ENCODE assay signal across 15 cellular contexts in genomic region chr2:56102098-56102497, GRCh38.
DNase-seq lines count a peak whose midpoint lies in the region; FAIRE-seq and TF ChIP-seq lines count a peak whose summit lies in the region.
"Had no signal": no experiment of that assay in that cellular context is flagged by ENCODE, and none has a peak within 500 bp of the region (broad histone marks: within the 10 kb centered on the region; RNA-seq: fewer than 3 reads in every experiment).

No MANE protein-coding gene starts in this region.

- H2BK20ac ChIP-seq in H9 (ENCODE audit: low read depth, low read length, poor library complexity, severe bottlenecking) = no peak overlapping the region

- no peaks in the 10 kb centered on the region; a peak in 1 of 7 replicates for H3K36me3 Mint-ChIP-seq in H9 (ENCODE audit: insufficient read depth in 1 of 3, low read depth in 3 of 3)
- H3K36me3 Mint-ChIP-seq: CD4-positive, alpha-beta memory T cell had no signal

- no peak overlapping the region for H3K4me3 Mint-ChIP-seq in H9
- H3K4me3 Mint-ChIP-seq: CD4-positive, alpha-beta memory T cell had no signal

- no TSS peak for BruUV-seq in endothelial cell of umbilical vein (replicated peaks; lab: Mats Ljungman, UMichigan)

- no CpG with 5 or more reads among the region's 1 CpG for WGBS in H9 (ENCODE audit: extremely low coverage, insufficient read length, low lambda C conversion rate)

- H3K36me3 ChIP-seq in KMS-11 (ENCODE audit: insufficient read depth) = no peaks in the 10 kb centered on the region
- H3K36me3 ChIP-seq in endothelial cell of umbilical vein (ENCODE audit: control insufficient read depth in 2 of 2, extremely low read depth in 1 of 2, insufficient read depth in 2 of 2, low read length in 2 of 2) = no peaks in the 10 kb centered on the region
- H3K36me3 ChIP-seq: BE2C had no signal

- no peak overlapping the region for H3K27ac ChIP-seq in H9 (ENCODE audit: insufficient read length, low read depth, low read length)
- peak overlapping the region; percentile 70 for H3K27ac ChIP-seq in KMS-11
- H3K27ac ChIP-seq in endothelial cell of umbilical vein (ENCODE audit: insufficient read depth, low read depth, low read length) = no peak overlapping the region
- H3K27ac ChIP-seq: A549, C4-2B, HL-60 had no signal

- H3K56ac ChIP-seq in H9 (ENCODE audit: insufficient read length, low read depth, low read length) = no peak overlapping the region

- POLR2A ChIA-PET in endothelial cell of umbilical vein (lab: Charles Lee) = no interaction called here

- no peak overlapping the region for H2BK5ac ChIP-seq in H9 (ENCODE audit: insufficient read length, low read length)

- H2BK12ac ChIP-seq in H9 (ENCODE audit: insufficient read length, low read depth, low read length) = no peak overlapping the region

- no peak overlapping the region for H4K8ac ChIP-seq in H9 (replicated peaks; ENCODE audit: insufficient read length, low read depth, low read length)

- H3K9me3 Mint-ChIP-seq in H9 = no peaks in the 10 kb centered on the region; a peak in 1 of 5 replicates

- H3K9ac ChIP-seq in H9 (ENCODE audit: extremely low read depth, insufficient read length, low read length) = no peak overlapping the region
- H3K9ac ChIP-seq in KMS-11 = peak overlapping the region; percentile 19; the same call in 1 of the 2 replicates
- no peak overlapping the region for H3K9ac ChIP-seq in endothelial cell of umbilical vein (replicated peaks; ENCODE audit: extremely low read depth, insufficient read depth, low read length)

- dilution Hi-C loops in endothelial cell of umbilical vein (cut with MboI; ENCODE audit: extremely low pct_ligation_motif_present, low sequenced_read_pairs) = no loop called here

- CTCF ChIA-PET in endothelial cell of umbilical vein (lab: Charles Lee) = interaction anchor here (0.9 to 1.2 kb wide), 3 partner anchors 12 to 81 kb away, joined by 3 read pairs; partner anchors contain the start of gene CCDC85A

- H3K27ac Mint-ChIP-seq in H9 = peak overlapping the region in 2 of 3 experiments; percentile 68 to 91; a peak in 4 of 7 replicates
- H3K27ac Mint-ChIP-seq: CD4-positive, alpha-beta memory T cell had no signal

- TF ChIP-seq CTCF in H9 (conservative IDR thresholded peaks at IDR 0.05) (no peak), KMS-11 (conservative IDR thresholded peaks at IDR 0.05; ENCODE audit: low read depth, low read length) (no peak), endothelial cell of umbilical vein (IDR thresholded peaks at IDR 0.05; ENCODE audit: extremely low read depth in 1 of 2, insufficient read depth in 1 of 2, low read depth in 1 of 2, low read length in 2 of 2) (no peak)

- H3K4me2 ChIP-seq in H9 (ENCODE audit: insufficient read depth, insufficient read length, low read length) (no peak overlapping the region), KMS-11 (peak overlapping the region; percentile 65), endothelial cell of umbilical vein (ENCODE audit: insufficient read depth, low read length) (no peak overlapping the region)
- H3K4me2 ChIP-seq: A549 had no signal

- H3K18ac ChIP-seq in H9 (ENCODE audit: insufficient read length, low read depth, low read length) = no peak overlapping the region

- H3K79me2 ChIP-seq in H9 (ENCODE audit: insufficient read depth, low read length) (no peaks in the 10 kb centered on the region), KMS-11 (ENCODE audit: insufficient read depth, low read depth) (no peaks in the 10 kb centered on the region), endothelial cell of umbilical vein (ENCODE audit: control insufficient read depth, insufficient read depth, low read length) (no peaks in the 10 kb centered on the region)

- H3K9me3 ChIP-seq in H9 (ENCODE audit: control insufficient read depth, low read depth, low read length) = no peaks in the 10 kb centered on the region
- no peaks in the 10 kb centered on the region for H3K9me3 ChIP-seq in endothelial cell of umbilical vein (replicated peaks; ENCODE audit: control insufficient read depth, insufficient read depth, low read length)
- H3K9me3 ChIP-seq: A549, BE2C had no signal

- no peak overlapping the region for H3K4ac ChIP-seq in H9 (ENCODE audit: low read depth, low read length)

- H4K91ac ChIP-seq in H9 (ENCODE audit: insufficient read length, low read depth, low read length) = no peak overlapping the region

- H3K4me3 ChIP-seq in KMS-11 (IDR thresholded peaks at IDR 0.05; ENCODE audit: insufficient read depth, low read depth, low read length) (no peak overlapping the region), endothelial cell of umbilical vein (replicated peaks in 1 of 3; ENCODE audit: insufficient read depth in 1 of 3, low read depth in 1 of 3, low read length in 3 of 3) (no peak overlapping the region)
- H3K4me3 ChIP-seq: A549 had no signal

- no peak overlapping the region for H4K5ac ChIP-seq in H9 (ENCODE audit: insufficient read length, low read depth, low read length)

- intact Hi-C loops in endothelial cell of umbilical vein (cut with micrococcal nuclease) = no loop called here

- no peak overlapping the region for H3K23ac ChIP-seq in H9 (ENCODE audit: insufficient read length, low read depth, low read length)

- H2BK15ac ChIP-seq in H9 (ENCODE audit: low read depth, low read length) = no peak overlapping the region

- H2AFZ ChIP-seq in H9 (ENCODE audit: low read length) = no peak overlapping the region
- no peak overlapping the region; the same call in 1 of the 2 replicates for H2AFZ ChIP-seq in KMS-11 (ENCODE audit: low read depth)
- peak overlapping the region; percentile 17 for H2AFZ ChIP-seq in endothelial cell of umbilical vein (ENCODE audit: low read depth, low read length)

- H3K4me1 ChIP-seq in H9 (ENCODE audit: insufficient read depth, low read length) = no peaks in the 10 kb centered on the region
- peaks cover 49% of the 10 kb centered on the region for H3K4me1 ChIP-seq in KMS-11 (ENCODE audit: low read depth, poor library complexity, severe bottlenecking)
- peaks cover 4% of the 10 kb centered on the region for H3K4me1 ChIP-seq in endothelial cell of umbilical vein (ENCODE audit: control insufficient read depth, extremely low read depth, insufficient read depth, low read length)
- H3K4me1 ChIP-seq: A549, BE2C had no signal

- no peaks in the 10 kb centered on the region for H3K9me1 ChIP-seq in endothelial cell of umbilical vein (replicated peaks; ENCODE audit: control insufficient read depth, extremely low read depth, insufficient read depth, low read length)

- no peak overlapping the region for H2AK5ac ChIP-seq in H9 (ENCODE audit: insufficient read length, low read length)

- FAIRE-seq in endothelial cell of umbilical vein (lab: Jason Lieb, UNC) = no peak
- peak; percentile 65 for FAIRE-seq in urothelium cell line (lab: Jason Lieb, UNC)
- FAIRE-seq: GM12892, GM19239 had no signal

- H2BK120ac ChIP-seq in H9 (ENCODE audit: low read depth, low read length, poor library complexity, severe bottlenecking) = no peak overlapping the region

- H3K14ac ChIP-seq in H9 (ENCODE audit: insufficient read depth, low read length) = no peak overlapping the region

- H3K23me2 ChIP-seq in H9 (ENCODE audit: insufficient read length, low read depth, low read length, poor library complexity, severe bottlenecking) = no peaks in the 10 kb centered on the region

- H3K79me1 ChIP-seq in H9 (ENCODE audit: insufficient read depth, low read depth, low read length, poor library complexity, severe bottlenecking) = no peaks in the 10 kb centered on the region

- peaks cover 11 to 24% of the 10 kb centered on the region in 2 experiments for H3K4me1 Mint-ChIP-seq in H9
- H3K4me1 Mint-ChIP-seq: CD4-positive, alpha-beta memory T cell had no signal

- H3K27me3 ChIP-seq in H9 (ENCODE audit: insufficient read depth, low read length) (no peaks in the 10 kb centered on the region), KMS-11 (ENCODE audit: insufficient read depth, low read depth) (no peaks in the 10 kb centered on the region), endothelial cell of umbilical vein (ENCODE audit: control insufficient read depth in 2 of 2, insufficient read depth in 2 of 2, low read length in 2 of 2) (no peaks in the 10 kb centered on the region)
- H3K27me3 ChIP-seq: BE2C had no signal

- DNase-seq in H9 (no peak), endothelial cell of umbilical vein (ENCODE audit: low read depth, low spot score) (no peak), urothelium cell line (ENCODE audit: low spot score) (no peak), anterior cingulate cortex (lab: John Stamatoyannopoulos, UW) (no peak), SIG-M5 treated with dmso at 0.1 percent for 504 hours (lab: John Stamatoyannopoulos, UW; ENCODE audit: unreplicated experiment) (no peak)
- DNase-seq: BE2C; CD4-positive, alpha-beta memory T cell; DND-41; GDM1 had no signal

- no peak overlapping the region for H3T11ph ChIP-seq in H9 (ENCODE audit: low read length)

- H4K20me1 ChIP-seq in H9 (ENCODE audit: control insufficient read depth, insufficient read depth, insufficient read length) (no peaks in the 10 kb centered on the region), KMS-11 (ENCODE audit: insufficient read depth) (no peaks in the 10 kb centered on the region), endothelial cell of umbilical vein (replicated peaks; ENCODE audit: control insufficient read depth, extremely low read depth, insufficient read depth, low read length) (no peaks in the 10 kb centered on the region)

- peaks cover 3% of the 10 kb centered on the region for H3K27me3 Mint-ChIP-seq in H9 (ENCODE audit: low read depth)
- H3K27me3 Mint-ChIP-seq: CD4-positive, alpha-beta memory T cell had no signal

- TF ChIP-seq POLR2A in endothelial cell of umbilical vein (IDR thresholded peaks at IDR 0.05; ENCODE audit: low read depth, low read length) = no peak

TF ChIP-seq in endothelial cell of umbilical vein, 7 proteins besides CTCF, POLR2A, EP300 and RAD21:
- TF ChIP-seq EZH2 (IDR thresholded peaks at IDR 0.05; ENCODE audit: borderline replicate concordance, low read depth, low read length, severe bottlenecking) = no peak
- no peak for TF ChIP-seq POLR2AphosphoS5 (IDR thresholded peaks at IDR 0.05; ENCODE audit: insufficient read depth, low read depth, low read length)
- TF ChIP-seq FOS (IDR thresholded peaks at IDR 0.05; ENCODE audit: borderline replicate concordance, insufficient read depth, low read length) = no peak
- TF ChIP-seq GATA2 (IDR thresholded peaks at IDR 0.05; ENCODE audit: insufficient read depth, insufficient read length, low read depth, low read length) = no peak
- TF ChIP-seq MAX (IDR thresholded peaks at IDR 0.05; ENCODE audit: insufficient read depth, insufficient read length) = no peak
- TF ChIP-seq MYC (IDR thresholded peaks at IDR 0.05; ENCODE audit: low read depth, low read length) = no peak
- no peak for TF ChIP-seq JUN (IDR thresholded peaks at IDR 0.05; ENCODE audit: borderline replicate concordance, insufficient read depth, insufficient read length, low read depth)
